Comparison of ENCODE assay signal across 8 cellular contexts in the genomic region with DNA sequence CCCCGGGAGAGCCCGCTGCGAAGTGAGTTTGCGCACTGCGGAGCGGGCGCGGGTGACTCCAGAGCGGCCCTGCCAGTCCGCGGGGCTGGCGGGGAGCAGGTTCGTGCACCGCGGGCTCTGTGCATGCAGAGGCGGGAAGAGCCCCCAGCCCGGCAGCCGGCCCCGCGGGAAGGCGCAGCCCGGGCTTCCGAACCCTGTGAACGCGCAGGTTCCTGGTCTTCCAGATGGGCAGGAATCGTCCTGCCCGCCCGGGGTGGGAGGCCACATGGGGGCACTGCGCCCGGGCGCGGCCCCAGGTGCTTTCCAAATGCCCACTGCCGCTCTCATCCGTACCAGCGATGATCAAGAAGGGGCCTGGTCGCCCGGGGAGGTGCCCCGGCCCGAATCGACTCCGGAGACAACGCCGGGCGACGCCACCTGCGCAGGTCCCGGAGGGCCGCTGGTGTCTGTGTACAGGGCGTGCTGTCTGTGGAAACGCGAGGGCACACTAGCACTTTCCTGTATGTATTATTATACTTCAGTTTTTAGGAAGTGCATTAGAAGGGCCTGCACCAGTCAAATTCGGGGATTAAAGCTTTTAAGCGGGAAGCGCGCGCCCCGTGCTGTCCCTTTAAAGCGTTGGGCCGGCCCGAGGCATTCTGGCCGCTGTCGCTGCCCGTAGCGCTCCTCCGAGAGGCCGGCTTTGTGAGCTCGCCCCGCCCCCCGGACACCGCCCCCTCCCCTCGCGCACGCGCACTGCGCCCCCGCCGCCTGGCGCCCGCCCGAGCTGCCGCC. TPM values are rescaled to one million over a fixed set of nuclear protein-coding genes. Genes with fewer than 3 reads are reported as not detected.
DNase-seq lines count a peak whose midpoint lies in the region; ATAC-seq, FAIRE-seq and TF ChIP-seq lines count a peak whose summit lies in the region.

A gene (plus strand): TSS at position 740 of the 774 bp plus-strand sequence. CDS start 3,796 bp downstream, outside the sequence.

- peaks cover 19% of the 10 kb centered on the region for H3K4me1 ChIP-seq in smooth muscle cell (ENCODE audit: low read depth)

- H3K79me2 ChIP-seq in smooth muscle cell (ENCODE audit: low read depth), result peaks cover 40% of the 10 kb centered on the region

- peak within 1 kb of the TSS; percentile 77 for H3K9ac ChIP-seq in smooth muscle cell (ENCODE audit: low read depth)

- peak within 1 kb of the TSS; percentile 86 to 91 (median 89) for H3K4me3 Mint-ChIP-seq in immature natural killer cell

- peak within 1 kb of the TSS; percentile 14 for H3K27ac ChIP-seq in smooth muscle cell (ENCODE audit: low read depth)

- ATAC-seq in HG03097 (IDR thresholded peaks at IDR 0.05; ENCODE audit: low FRiP score, unreplicated experiment), result peak; percentile 45

- FAIRE-seq in GM18507 (lab: Jason Lieb, UNC), result peak; percentile 86

- H3K4me2 ChIP-seq in smooth muscle cell, result peak within 1 kb of the TSS; percentile 96

- H3K9me3 ChIP-seq in smooth muscle cell (replicated peaks; ENCODE audit: low read depth), result no peaks in the 10 kb centered on the region

- TF ChIP-seq CTCF in cardiac fibroblast (IDR thresholded peaks at IDR 0.05; ENCODE audit: low read depth, low read length), result peak; percentile 14
- peak; percentile 28 for TF ChIP-seq CTCF in smooth muscle cell (IDR thresholded peaks at IDR 0.05; ENCODE audit: borderline replicate concordance, insufficient read depth, poor library complexity, severe bottlenecking)

- H3F3A ChIP-seq in smooth muscle cell (ENCODE audit: low read depth), result no peaks in the 10 kb centered on the region

- peaks cover 40 to 49% of the 10 kb centered on the region in 2 donors for H3K4me1 Mint-ChIP-seq in immature natural killer cell

- DNase-seq in 8988T, result peak; percentile 98
- peak; percentile 100 for DNase-seq in GM18507 (ENCODE audit: extremely low spot score, insufficient read length, low read depth)
- DNase-seq in NCI-H345 (lab: John Stamatoyannopoulos, UW), result peak; percentile 91
- peak; percentile 86 to 92 (median 88) for DNase-seq in activated CD4-positive, CD25-positive, alpha-beta regulatory T cell (lab: John Stamatoyannopoulos, UW)
- DNase-seq in cardiac fibroblast (ENCODE audit: low read depth in 2 of 2), result peak; percentile 90 to 92
- peak; percentile 89 to 92 (median 91) for DNase-seq in immature natural killer cell
- peak; percentile 86 for DNase-seq in smooth muscle cell (lab: John Stamatoyannopoulos, UW; ENCODE audit: unreplicated experiment)

- H3K27me3 Mint-ChIP-seq in immature natural killer cell (ENCODE audit: low read depth in 3 of 3), result peaks cover 2 to 16% (median 2%) of the 10 kb centered on the region in 3 donors

- peak within 1 kb of the TSS; percentile 65 to 90 (median 73) for H3K27ac Mint-ChIP-seq in immature natural killer cell

- peak within 1 kb of the TSS; percentile 99 for H2AFZ ChIP-seq in smooth muscle cell (ENCODE audit: low read depth)

- peaks cover 1 to 5% (median 3%) of the 10 kb centered on the region in 3 donors for H3K36me3 Mint-ChIP-seq in immature natural killer cell

- no peaks in the 10 kb centered on the region for H3K27me3 ChIP-seq in smooth muscle cell (ENCODE audit: low read depth)

- H4K20me1 ChIP-seq in smooth muscle cell (ENCODE audit: low read depth), result peaks cover 31% of the 10 kb centered on the region

- H3K36me3 ChIP-seq in smooth muscle cell (ENCODE audit: low read depth), result no peaks in the 10 kb centered on the region

- peak within 1 kb of the TSS; percentile 75 to 99 for H3K4me3 ChIP-seq in cardiac fibroblast (replicated peaks in 1 of 2; ENCODE audit: low read depth in 2 of 2, low read length in 2 of 2)
- H3K4me3 ChIP-seq in smooth muscle cell, result peak within 1 kb of the TSS; percentile 82

- no peaks in the 10 kb centered on the region for H3K9me3 Mint-ChIP-seq in immature natural killer cell

- WGBS in smooth muscle cell (ENCODE audit: low lambda C conversion rate), result 1% methylated on average over 59 of the region's 81 CpGs

RNA-seq across cellular contexts. Expression of the gene that starts here (rescaled TPM):
- 10 to 100 TPM; 11.2 to 15.1 (median 14.7) TPM for polyA plus RNA-seq in immature natural killer cell
- total RNA-seq in smooth muscle cell, result 8.9 and 9.8 TPM in 2 replicates
- polyA plus RNA-seq in smooth muscle cell, result 15.7 and 16.3 TPM in 2 replicates

Comparison
In these comparisons a context has a peak if more than half of its experiments do, and no peak if none do; other contexts are left out.
1. Peak in every context shown above with its lines: DNase-seq, ATAC-seq, H3K4me3 ChIP-seq and H3K27ac ChIP-seq.